Comparison of ENCODE assay signal across 8 cellular contexts in genomic region chr20:34516038-34516873, GRCh38. TPM values are rescaled to one million over a fixed set of nuclear protein-coding genes. Genes with fewer than 3 reads are reported as not detected.
DNase-seq lines count a peak whose midpoint lies in the region; ATAC-seq and TF ChIP-seq lines count a peak whose summit lies in the region.

TSS of gene DYNLRB1 (plus strand) at chr20:34516422. CDS start at chr20:34516459, 37 bp downstream.

- peaks cover 29% of the 10 kb centered on the region for H3K79me2 ChIP-seq in OCI-LY1 (ENCODE audit: insufficient read depth, low read length)

- no peaks in the 10 kb centered on the region for H3K9me3 ChIP-seq in OCI-LY1 (ENCODE audit: low read length)
- H3K9me3 ChIP-seq in mesodermal cell (ENCODE audit: control insufficient read depth, low read length) = no peaks in the 10 kb centered on the region

- H3K4me3 Mint-ChIP-seq in Calu3 (ENCODE audit: low read depth, unreplicated experiment) = peak within 1 kb of the TSS; percentile 83

- H3K27ac Mint-ChIP-seq in Calu3 (ENCODE audit: unreplicated experiment) = peak within 1 kb of the TSS; percentile 82

- H3K36me3 Mint-ChIP-seq in Calu3 (ENCODE audit: insufficient read depth, unreplicated experiment) = peaks cover 78% of the 10 kb centered on the region

- peak; percentile 99 for DNase-seq in Calu3
- peak; percentile 98 for DNase-seq in HuH-7 (ENCODE audit: low spot score)
- peak; percentile 94 for DNase-seq in activated CD8-positive, alpha-beta memory T cell treated with anti-CD3 and anti-CD28 coated beads, Interleukin-2, amount 50 U/mL, for 4 hours
- peak; percentile 87 for DNase-seq in stimulated activated CD8-positive, alpha-beta memory T cell treated with anti-CD3 and anti-CD28 coated beads, Interleukin-15, amount 100 ng/mL, for 24 hours (ENCODE audit: low read depth)

- intact Hi-C loops in Calu3 (cut with micrococcal nuclease; ENCODE audit: unreplicated experiment) = no loop called here

- H3K4me1 ChIP-seq in OCI-LY1 (ENCODE audit: insufficient read depth, low read length, severe bottlenecking) = peaks cover 39% of the 10 kb centered on the region
- peaks cover 7% of the 10 kb centered on the region for H3K4me1 ChIP-seq in mesodermal cell (ENCODE audit: control insufficient read depth, insufficient read depth, low read length, poor library complexity, severe bottlenecking)

- H3K4me3 ChIP-seq in OCI-LY1 (ENCODE audit: low read depth, low read length, poor library complexity, severe bottlenecking) (peak within 1 kb of the TSS; percentile 77), mesodermal cell (ENCODE audit: extremely low read depth, insufficient read depth, low read length, poor library complexity, severe bottlenecking) (peak within 1 kb of the TSS; percentile 84)

- no peaks in the 10 kb centered on the region for H3K9me2 ChIP-seq in OCI-LY1 (ENCODE audit: low read depth, low read length)

- H3K4me2 ChIP-seq in OCI-LY1 (ENCODE audit: low read length) = peak within 1 kb of the TSS; percentile 83

- CTCF ChIA-PET in Calu3 (lab: Charles Lee) = interaction anchor here (0.5 to 2.5 kb wide), 9 partner anchors 16 to 737 kb away, joined by 3 to 22 read pairs (median 3); partner anchors contain the start of gene ITCH

- peak; percentile 56 for ATAC-seq in GM21447 (IDR thresholded peaks at IDR 0.05; ENCODE audit: unreplicated experiment)

- H3K9me3 Mint-ChIP-seq in Calu3 (ENCODE audit: low read depth, unreplicated experiment) = no peaks in the 10 kb centered on the region

- WGBS in mesodermal cell (ENCODE audit: insufficient coverage in 2 of 2), 2 experiments = 1 to 3% methylated on average over 42 to 59 of the region's 61 CpGs

- peak within 1 kb of the TSS; percentile 39 for H3K27ac ChIP-seq in OCI-LY1 (ENCODE audit: low read depth, low read length, poor library complexity, severe bottlenecking)
- H3K27ac ChIP-seq in mesodermal cell (ENCODE audit: low read depth, low read length, severe bottlenecking) = peak within 1 kb of the TSS; percentile 93

- no peaks in the 10 kb centered on the region for H4K20me1 ChIP-seq in OCI-LY1 (ENCODE audit: insufficient read depth, low read length)

- H2AFZ ChIP-seq in OCI-LY1 (ENCODE audit: low read length) = peak within 1 kb of the TSS; percentile 21; the same call in 1 of the 2 replicates

- no peaks in the 10 kb centered on the region for H3K36me3 ChIP-seq in OCI-LY1 (ENCODE audit: insufficient read depth, low read length)
- H3K36me3 ChIP-seq in mesodermal cell (ENCODE audit: control insufficient read depth, insufficient read depth, low read length) = peaks cover 49% of the 10 kb centered on the region

- in situ Hi-C loops in endometrial microvascular endothelial cells (cut with HindIII; ENCODE audit: inconsistent ontology term, low pct_unique_long_range_greater_than_20kb, low sequenced_read_pairs) = no loop called here

- no peaks in the 10 kb centered on the region for H3K27me3 ChIP-seq in OCI-LY1 (ENCODE audit: insufficient read depth, low read length)

- no peaks in the 10 kb centered on the region for H3F3A ChIP-seq in OCI-LY1 (ENCODE audit: insufficient read depth, low read length)

- BruUV-seq in Calu3 (replicated peaks; lab: Mats Ljungman, UMichigan) = TSS peak; percentile 36

- peak within 1 kb of the TSS; percentile 80 for H3K9ac ChIP-seq in OCI-LY1 (ENCODE audit: low read length)

- H3K4me1 Mint-ChIP-seq in Calu3 (ENCODE audit: low read depth, unreplicated experiment) = peaks cover 55% of the 10 kb centered on the region

- TF ChIP-seq CTCF in Calu3 (IDR thresholded peaks at IDR 0.05; ENCODE audit: unreplicated experiment) (no peak), OCI-LY1 (IDR thresholded peaks at IDR 0.05; ENCODE audit: low read length) (no peak)

- no peaks in the 10 kb centered on the region for H3K27me3 Mint-ChIP-seq in Calu3 (ENCODE audit: unreplicated experiment)

RNA-seq across cellular contexts. Expression of gene DYNLRB1, which starts in this region (rescaled TPM):
- 214 and 229 TPM in 2 replicates for total RNA-seq in Calu3 (2022)
- 137 TPM for total RNA-seq in endometrial microvascular endothelial cells (ENCODE audit: inconsistent ontology term)
- 234 TPM for polyA plus RNA-seq in mesodermal cell (2013, experiment 1 of 2)
- 218 TPM for polyA plus RNA-seq in mesodermal cell (2013, experiment 2 of 2)

Comparison
In these comparisons a context has a peak if more than half of its experiments do, and no peak if none do; other contexts are left out.
1. Peak in every context shown above with its lines: DNase-seq, ATAC-seq, H3K4me3 ChIP-seq and H3K27ac ChIP-seq.